ENCODE assay signal across 3 cellular contexts in the genomic region with DNA sequence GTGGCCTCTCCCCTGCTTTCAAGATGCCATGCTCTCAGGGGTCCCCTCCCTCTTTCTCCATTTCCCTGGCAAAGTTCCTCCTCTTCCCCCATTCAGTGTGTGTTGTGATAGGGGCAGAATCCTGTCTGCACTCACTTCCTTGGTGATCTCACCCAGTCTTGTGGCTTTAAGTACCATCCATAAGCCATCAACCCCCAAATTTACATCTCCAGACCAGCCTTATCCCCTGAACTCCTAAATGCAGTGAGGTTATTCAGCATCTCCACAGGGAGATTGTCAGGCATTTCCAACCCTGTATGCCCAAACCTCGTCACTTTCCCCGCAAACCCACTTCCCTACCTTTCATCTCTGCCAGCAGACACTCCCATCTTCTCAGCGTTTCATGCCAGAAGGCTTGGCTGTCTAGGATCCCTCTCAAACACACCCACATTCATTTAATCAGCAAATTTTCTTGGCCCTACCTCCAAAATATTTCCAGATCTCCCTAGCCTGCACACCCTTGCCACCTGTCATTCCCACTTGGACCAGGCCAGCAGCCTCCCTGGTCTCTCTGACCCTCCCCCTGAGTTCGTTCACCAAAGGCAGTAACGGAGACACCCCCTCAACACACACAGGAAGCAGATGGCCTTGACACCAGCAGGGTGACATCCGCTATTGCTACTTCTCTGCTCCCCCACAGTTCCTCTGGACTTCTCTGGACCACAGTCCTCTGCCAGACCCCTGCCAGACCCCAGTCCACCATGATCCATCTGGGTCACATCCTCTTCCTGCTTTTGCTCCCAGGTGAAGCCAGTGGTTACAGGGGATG.
TF ChIP-seq lines count a peak whose summit lies in the region.

A gene with protein sequence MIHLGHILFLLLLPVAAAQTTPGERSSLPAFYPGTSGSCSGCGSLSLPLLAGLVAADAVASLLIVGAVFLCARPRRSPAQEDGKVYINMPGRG (plus strand): TSS at position 676 of the 808 bp plus-strand sequence. CDS start 65 bp downstream, at position 741.

TF ChIP-seq in SK-N-SH, 30 proteins besides CTCF, POLR2A, EP300 and RAD21 (continued from another document):
- TF ChIP-seq, protein P1, sequence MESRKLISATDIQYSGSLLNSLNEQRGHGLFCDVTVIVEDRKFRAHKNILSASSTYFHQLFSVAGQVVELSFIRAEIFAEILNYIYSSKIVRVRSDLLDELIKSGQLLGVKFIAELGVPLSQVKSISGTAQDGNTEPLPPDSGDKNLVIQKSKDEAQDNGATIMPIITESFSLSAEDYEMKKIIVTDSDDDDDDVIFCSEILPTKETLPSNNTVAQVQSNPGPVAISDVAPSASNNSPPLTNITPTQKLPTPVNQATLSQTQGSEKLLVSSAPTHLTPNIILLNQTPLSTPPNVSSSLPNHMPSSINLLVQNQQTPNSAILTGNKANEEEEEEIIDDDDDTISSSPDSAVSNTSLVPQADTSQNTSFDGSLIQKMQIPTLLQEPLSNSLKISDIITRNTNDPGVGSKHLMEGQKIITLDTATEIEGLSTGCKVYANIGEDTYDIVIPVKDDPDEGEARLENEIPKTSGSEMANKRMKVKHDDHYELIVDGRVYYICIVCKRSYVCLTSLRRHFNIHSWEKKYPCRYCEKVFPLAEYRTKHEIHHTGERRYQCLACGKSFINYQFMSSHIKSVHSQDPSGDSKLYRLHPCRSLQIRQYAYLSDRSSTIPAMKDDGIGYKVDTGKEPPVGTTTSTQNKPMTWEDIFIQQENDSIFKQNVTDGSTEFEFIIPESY (IDR thresholded peaks at IDR 0.05; ENCODE audit: borderline replicate concordance, low read depth), result no peak
- TF ChIP-seq ELF1 (IDR thresholded peaks at IDR 0.05), result no peak
- no peak for TF ChIP-seq FOXM1 (IDR thresholded peaks at IDR 0.05; ENCODE audit: low read depth)
- TF ChIP-seq YY1 (IDR thresholded peaks at IDR 0.05; ENCODE audit: low read depth), result no peak
- no peak for TF ChIP-seq GATA2 (CRISPR knock-in tag; IDR thresholded peaks at IDR 0.05)
- TF ChIP-seq, protein P2, sequence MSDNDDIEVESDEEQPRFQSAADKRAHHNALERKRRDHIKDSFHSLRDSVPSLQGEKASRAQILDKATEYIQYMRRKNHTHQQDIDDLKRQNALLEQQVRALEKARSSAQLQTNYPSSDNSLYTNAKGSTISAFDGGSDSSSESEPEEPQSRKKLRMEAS (IDR thresholded peaks at IDR 0.05; ENCODE audit: low read depth), result no peak
- no peak for TF ChIP-seq SMC3 (IDR thresholded peaks at IDR 0.05; ENCODE audit: low read depth, low read length)
- TF ChIP-seq, protein P3, sequence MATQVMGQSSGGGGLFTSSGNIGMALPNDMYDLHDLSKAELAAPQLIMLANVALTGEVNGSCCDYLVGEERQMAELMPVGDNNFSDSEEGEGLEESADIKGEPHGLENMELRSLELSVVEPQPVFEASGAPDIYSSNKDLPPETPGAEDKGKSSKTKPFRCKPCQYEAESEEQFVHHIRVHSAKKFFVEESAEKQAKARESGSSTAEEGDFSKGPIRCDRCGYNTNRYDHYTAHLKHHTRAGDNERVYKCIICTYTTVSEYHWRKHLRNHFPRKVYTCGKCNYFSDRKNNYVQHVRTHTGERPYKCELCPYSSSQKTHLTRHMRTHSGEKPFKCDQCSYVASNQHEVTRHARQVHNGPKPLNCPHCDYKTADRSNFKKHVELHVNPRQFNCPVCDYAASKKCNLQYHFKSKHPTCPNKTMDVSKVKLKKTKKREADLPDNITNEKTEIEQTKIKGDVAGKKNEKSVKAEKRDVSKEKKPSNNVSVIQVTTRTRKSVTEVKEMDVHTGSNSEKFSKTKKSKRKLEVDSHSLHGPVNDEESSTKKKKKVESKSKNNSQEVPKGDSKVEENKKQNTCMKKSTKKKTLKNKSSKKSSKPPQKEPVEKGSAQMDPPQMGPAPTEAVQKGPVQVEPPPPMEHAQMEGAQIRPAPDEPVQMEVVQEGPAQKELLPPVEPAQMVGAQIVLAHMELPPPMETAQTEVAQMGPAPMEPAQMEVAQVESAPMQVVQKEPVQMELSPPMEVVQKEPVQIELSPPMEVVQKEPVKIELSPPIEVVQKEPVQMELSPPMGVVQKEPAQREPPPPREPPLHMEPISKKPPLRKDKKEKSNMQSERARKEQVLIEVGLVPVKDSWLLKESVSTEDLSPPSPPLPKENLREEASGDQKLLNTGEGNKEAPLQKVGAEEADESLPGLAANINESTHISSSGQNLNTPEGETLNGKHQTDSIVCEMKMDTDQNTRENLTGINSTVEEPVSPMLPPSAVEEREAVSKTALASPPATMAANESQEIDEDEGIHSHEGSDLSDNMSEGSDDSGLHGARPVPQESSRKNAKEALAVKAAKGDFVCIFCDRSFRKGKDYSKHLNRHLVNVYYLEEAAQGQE (IDR thresholded peaks at IDR 0.05; ENCODE audit: low read depth, low read length), result no peak
- TF ChIP-seq GABPA (IDR thresholded peaks at IDR 0.05; ENCODE audit: low read depth), result no peak
- no peak for TF ChIP-seq FOXJ3 (CRISPR knock-in tag; IDR thresholded peaks at IDR 0.05)
- no peak for TF ChIP-seq SIN3A (IDR thresholded peaks at IDR 0.05; ENCODE audit: borderline replicate concordance, low read depth, low read length)

TF ChIP-seq in SK-N-SH treated with all-trans-retinoic acid at 6 μM for 48 hours, 23 proteins besides CTCF, POLR2A, EP300 and RAD21 (continued from another document):
- TF ChIP-seq, protein P4, sequence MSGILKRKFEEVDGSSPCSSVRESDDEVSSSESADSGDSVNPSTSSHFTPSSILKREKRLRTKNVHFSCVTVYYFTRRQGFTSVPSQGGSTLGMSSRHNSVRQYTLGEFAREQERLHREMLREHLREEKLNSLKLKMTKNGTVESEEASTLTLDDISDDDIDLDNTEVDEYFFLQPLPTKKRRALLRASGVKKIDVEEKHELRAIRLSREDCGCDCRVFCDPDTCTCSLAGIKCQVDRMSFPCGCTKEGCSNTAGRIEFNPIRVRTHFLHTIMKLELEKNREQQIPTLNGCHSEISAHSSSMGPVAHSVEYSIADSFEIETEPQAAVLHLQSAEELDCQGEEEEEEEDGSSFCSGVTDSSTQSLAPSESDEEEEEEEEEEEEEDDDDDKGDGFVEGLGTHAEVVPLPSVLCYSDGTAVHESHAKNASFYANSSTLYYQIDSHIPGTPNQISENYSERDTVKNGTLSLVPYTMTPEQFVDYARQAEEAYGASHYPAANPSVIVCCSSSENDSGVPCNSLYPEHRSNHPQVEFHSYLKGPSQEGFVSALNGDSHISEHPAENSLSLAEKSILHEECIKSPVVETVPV (CRISPR knock-in tag; IDR thresholded peaks at IDR 0.05), result no peak
- no peak for TF ChIP-seq ISL1 (CRISPR knock-in tag; IDR thresholded peaks at IDR 0.05)
- TF ChIP-seq ZNF70 (CRISPR knock-in tag; IDR thresholded peaks at IDR 0.05), result no peak

TF ChIP-seq in PFSK-1, 5 proteins besides CTCF, POLR2A, EP300 and RAD21 (continued from another document):
- TF ChIP-seq SIN3A (IDR thresholded peaks at IDR 0.05; ENCODE audit: borderline replicate concordance, insufficient read depth, low read length), result no peak
